ENCODE assay signal across 8 cellular contexts in genomic region chr19:39843919-39844793, GRCh38. TPM values are rescaled to one million over a fixed set of nuclear protein-coding genes. Genes with fewer than 3 reads are reported as not detected.
DNase-seq lines count a peak whose midpoint lies in the region; ATAC-seq and TF ChIP-seq lines count a peak whose summit lies in the region.

No MANE protein-coding gene starts in this region.

- 79% methylated on average over 3 of the region's 4 CpGs for WGBS in mesenchymal stem cell

- no peak overlapping the region for H4K8ac ChIP-seq in mesenchymal stem cell (ENCODE audit: low read length)

- H3K9ac ChIP-seq in mesenchymal stem cell (ENCODE audit: low read length): peak overlapping the region; percentile 94

- peak overlapping the region; percentile 99 for H3K4me2 ChIP-seq in OCI-LY7 (ENCODE audit: low read length)
- H3K4me2 ChIP-seq in mesenchymal stem cell (ENCODE audit: low read length, poor library complexity, severe bottlenecking): no peak overlapping the region

- H2BK120ac ChIP-seq in mesenchymal stem cell (ENCODE audit: low read depth, low read length): no peak overlapping the region

- H2AFZ ChIP-seq in OCI-LY7 (ENCODE audit: low read length) (no peak overlapping the region), mesenchymal stem cell (ENCODE audit: low read depth, low read length) (no peak overlapping the region)

- peaks cover 62% of the 10 kb centered on the region for H3K79me2 ChIP-seq in OCI-LY7 (ENCODE audit: insufficient read depth, low read depth, low read length)

- no peak overlapping the region for H2AK5ac ChIP-seq in mesenchymal stem cell (ENCODE audit: low read length, severe bottlenecking)

- H3K79me1 ChIP-seq in mesenchymal stem cell (replicated peaks; ENCODE audit: low read length, poor library complexity, severe bottlenecking): peaks cover 14% of the 10 kb centered on the region

- H3K9me3 ChIP-seq in OCI-LY7 (ENCODE audit: low read length): no peaks in the 10 kb centered on the region
- H3K9me3 ChIP-seq in mesenchymal stem cell (ENCODE audit: control insufficient read depth, low read length): no peaks in the 10 kb centered on the region

- DNase-seq in COR-L47 (lab: John Stamatoyannopoulos, UW) (peak; percentile 11), H7 (peak; percentile 56), OCI-LY7 (ENCODE audit: low spot score) (peak; percentile 66), mesenchymal stem cell (peak; percentile 69), omental fat pad (ENCODE audit: low spot score) (no peak)
- DNase-seq in central memory CD8-positive, alpha-beta T cell (ENCODE audit: low spot score in 2 of 2): no peak

- H3K18ac ChIP-seq in mesenchymal stem cell (ENCODE audit: low read depth in 1 of 2, low read length in 2 of 2): no peak overlapping the region

- no peaks in the 10 kb centered on the region for H3K27me3 Mint-ChIP-seq in central memory CD8-positive, alpha-beta T cell

- peaks cover 33% of the 10 kb centered on the region for H3K4me1 ChIP-seq in OCI-LY7 (ENCODE audit: insufficient read depth, low read length, poor library complexity, severe bottlenecking)
- peaks cover 16% of the 10 kb centered on the region for H3K4me1 ChIP-seq in mesenchymal stem cell (ENCODE audit: control insufficient read depth, insufficient read depth, low read depth, low read length)

- no peak overlapping the region for H2BK5ac ChIP-seq in mesenchymal stem cell (ENCODE audit: low read depth, low read length, poor library complexity, severe bottlenecking)

- H3K23ac ChIP-seq in mesenchymal stem cell (ENCODE audit: low read length in 2 of 2): no peak overlapping the region

- H4K20me1 ChIP-seq in OCI-LY7 (ENCODE audit: insufficient read depth, low read length): peaks cover 37% of the 10 kb centered on the region

- ATAC-seq in central memory CD8-positive, alpha-beta T cell (replicated peaks; ENCODE audit: extremely low read depth, poor library complexity, severe bottlenecking): no peak
- ATAC-seq in omental fat pad (ENCODE audit: low FRiP score): no peak
- no peak for ATAC-seq in GM21786 (IDR thresholded peaks at IDR 0.05; ENCODE audit: unreplicated experiment)
- no peak for ATAC-seq in GM19328 (IDR thresholded peaks at IDR 0.05; ENCODE audit: unreplicated experiment)

- no peaks in the 10 kb centered on the region for H3K27me3 ChIP-seq in H7 (ENCODE audit: control insufficient read depth, insufficient read depth, low read length)
- peaks cover 0 to under 1% of the 10 kb centered on the region in 2 experiments for H3K27me3 ChIP-seq in mesenchymal stem cell (ENCODE audit: control insufficient read depth in 1 of 2, insufficient read depth in 1 of 2, low read length in 2 of 2)

- BruUV-seq in OCI-LY7 (replicated peaks; lab: Mats Ljungman, UMichigan): no TSS peak

- TF ChIP-seq CTCF in OCI-LY7 (conservative IDR thresholded peaks at IDR 0.05; ENCODE audit: low read length): peak; percentile 91
- TF ChIP-seq CTCF in omental fat pad (IDR thresholded peaks at IDR 0.05): no peak

- intact Hi-C loops in OCI-LY7 (cut with micrococcal nuclease; ENCODE audit: unreplicated experiment): loop anchor here (1.0 to 2.0 kb wide), 2 partner anchors 51 to 77 kb away; no protein-coding TSS in a partner anchor

- no peak overlapping the region for H3K14ac ChIP-seq in mesenchymal stem cell (ENCODE audit: low read length in 2 of 2)

- peak overlapping the region; percentile 52 for H3K27ac ChIP-seq in OCI-LY7 (ENCODE audit: low read depth, low read length, poor library complexity, severe bottlenecking)
- H3K27ac ChIP-seq in mesenchymal stem cell (ENCODE audit: low read length, poor library complexity, severe bottlenecking): no peak overlapping the region

- H3K36me3 Mint-ChIP-seq in central memory CD8-positive, alpha-beta T cell (ENCODE audit: insufficient read depth): peaks cover 27% of the 10 kb centered on the region

- H3K4me1 Mint-ChIP-seq in central memory CD8-positive, alpha-beta T cell: peaks cover 63% of the 10 kb centered on the region

- H3K9me2 ChIP-seq in OCI-LY7 (ENCODE audit: insufficient read depth, low read length): no peaks in the 10 kb centered on the region

- H2BK12ac ChIP-seq in mesenchymal stem cell (ENCODE audit: low read length in 2 of 2): no peak overlapping the region

- CTCF ChIA-PET in OCI-LY7 (lab: Charles Lee; ENCODE audit: unreplicated experiment): interaction anchor here (1.5 to 1.8 kb wide), 2 partner anchors 10 to 52 kb away, joined by 5 to 7 read pairs; partner anchors contain the start of gene DYRK1B

- H2BK15ac ChIP-seq in mesenchymal stem cell (ENCODE audit: low read depth, poor library complexity, severe bottlenecking): no peak overlapping the region

- no peaks in the 10 kb centered on the region for H3K9me3 Mint-ChIP-seq in central memory CD8-positive, alpha-beta T cell

- POLR2A ChIA-PET in OCI-LY7 (lab: Charles Lee): interaction anchor here (0.6 to 0.9 kb wide), 2 partner anchors 11 to 103 kb away, joined by 3 to 4 read pairs; no protein-coding TSS in a partner anchor

- H3K36me3 ChIP-seq in H7 (replicated peaks; ENCODE audit: control insufficient read depth, insufficient read depth, low read length) (peaks cover 11% of the 10 kb centered on the region), OCI-LY7 (ENCODE audit: insufficient read depth, low read length) (peaks cover 39% of the 10 kb centered on the region), mesenchymal stem cell (ENCODE audit: control insufficient read depth in 1 of 2, insufficient read depth in 2 of 2, low read depth in 1 of 2, low read length in 2 of 2) (peaks cover 10 to 15% of the 10 kb centered on the region in 2 experiments)

- no peak overlapping the region for H4K91ac ChIP-seq in mesenchymal stem cell (ENCODE audit: low read length)

- H3K4ac ChIP-seq in mesenchymal stem cell (ENCODE audit: low read depth in 1 of 2, low read length in 2 of 2): no peak overlapping the region

- peak overlapping the region; percentile 82 for H3K27ac Mint-ChIP-seq in central memory CD8-positive, alpha-beta T cell (ENCODE audit: low read depth)

- H3K4me3 ChIP-seq in H7 (ENCODE audit: insufficient read depth, low read depth, low read length) (no peak overlapping the region), OCI-LY7 (ENCODE audit: low read depth, low read length, poor library complexity, severe bottlenecking) (peak overlapping the region; percentile 90), mesenchymal stem cell (ENCODE audit: insufficient read depth in 1 of 2, low read depth in 1 of 2, low read length in 2 of 2) (peak overlapping the region in 1 of 2 experiments; percentile 96)

- peak overlapping the region; percentile 83 for H3K4me3 Mint-ChIP-seq in central memory CD8-positive, alpha-beta T cell

RNA-seq across cellular contexts. Expression of gene FBL, which starts 2.0 kb away (rescaled TPM):
- 376 and 414 TPM in 2 replicates for total RNA-seq in H7 (2014; rRNA removed; shearing (Covaris generic))
- 305 and 336 TPM in 2 replicates for total RNA-seq in OCI-LY7 (2014; rRNA removed; shearing (Covaris generic))
- total RNA-seq in OCI-LY7 (2022) (365 and 376 TPM in 2 replicates), omental fat pad (100 to 1,000 TPM; 103 to 194 (median 125) TPM)
- 147 TPM for polyA plus RNA-seq in mesenchymal stem cell (2013, experiment 1 of 2)
- 134 TPM for polyA plus RNA-seq in mesenchymal stem cell (2013, experiment 2 of 2)

RNA-seq across cellular contexts. Expression of gene DYRK1B, which starts 10.2 kb away (rescaled TPM):
- total RNA-seq in H7 (2014; rRNA removed; shearing (Covaris generic)): 5.4 and 6.9 TPM in 2 replicates
- total RNA-seq in OCI-LY7 (2014; rRNA removed; shearing (Covaris generic)): 2.0 and 3.0 TPM in 2 replicates
- 7.4 and 9.2 TPM in 2 replicates for total RNA-seq in OCI-LY7 (2022)
- polyA plus RNA-seq in mesenchymal stem cell (2013, experiment 1 of 2): 27.9 TPM
- 27.0 TPM for polyA plus RNA-seq in mesenchymal stem cell (2013, experiment 2 of 2)
- total RNA-seq in omental fat pad: 1 to 10 TPM; 4.6 to 9.9 (median 5.3) TPM

Comparison
In these comparisons a context has a peak if more than half of its experiments do, and no peak if none do; other contexts are left out.
1. DNase-seq: peak in COR-L47 (single experiment), H7 (single experiment), OCI-LY7 (single experiment) and mesenchymal stem cell (single experiment); none in central memory CD8-positive, alpha-beta T cell (0 of 2) and omental fat pad (single experiment).